1 cellular context compared by ENCODE assay signal in the genomic region with DNA sequence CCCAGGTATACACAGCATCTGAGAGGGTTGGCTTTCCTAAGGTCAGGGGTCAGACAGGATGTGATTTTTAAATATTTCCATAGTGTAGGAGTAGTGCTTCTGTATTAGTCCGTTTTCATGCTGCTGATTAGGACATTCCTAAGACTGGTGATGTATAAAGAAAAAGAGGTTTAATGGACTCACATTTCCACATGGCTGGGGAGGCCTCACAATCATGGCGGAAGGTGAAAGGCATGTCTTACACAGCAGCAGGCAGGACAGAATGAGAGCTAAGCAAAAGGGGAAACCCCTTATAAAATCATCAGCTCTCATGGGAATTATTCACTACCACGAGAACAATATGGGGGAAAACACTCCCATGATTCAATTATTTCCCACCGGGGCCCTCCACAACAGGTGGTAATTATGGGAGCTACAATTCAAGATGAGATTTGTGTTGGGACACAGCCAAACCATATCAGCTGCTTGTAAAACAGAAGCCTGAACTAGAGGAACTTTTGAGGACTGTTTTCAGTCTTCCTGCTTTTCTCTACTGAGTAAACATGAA.
TF ChIP-seq lines count a peak whose summit lies in the region.

No MANE protein-coding gene starts in this region.

TF ChIP-seq in HEK293, 187 proteins besides CTCF, POLR2A, EP300 and RAD21 (continued from another document and continues in another):
- TF ChIP-seq, protein P1, sequence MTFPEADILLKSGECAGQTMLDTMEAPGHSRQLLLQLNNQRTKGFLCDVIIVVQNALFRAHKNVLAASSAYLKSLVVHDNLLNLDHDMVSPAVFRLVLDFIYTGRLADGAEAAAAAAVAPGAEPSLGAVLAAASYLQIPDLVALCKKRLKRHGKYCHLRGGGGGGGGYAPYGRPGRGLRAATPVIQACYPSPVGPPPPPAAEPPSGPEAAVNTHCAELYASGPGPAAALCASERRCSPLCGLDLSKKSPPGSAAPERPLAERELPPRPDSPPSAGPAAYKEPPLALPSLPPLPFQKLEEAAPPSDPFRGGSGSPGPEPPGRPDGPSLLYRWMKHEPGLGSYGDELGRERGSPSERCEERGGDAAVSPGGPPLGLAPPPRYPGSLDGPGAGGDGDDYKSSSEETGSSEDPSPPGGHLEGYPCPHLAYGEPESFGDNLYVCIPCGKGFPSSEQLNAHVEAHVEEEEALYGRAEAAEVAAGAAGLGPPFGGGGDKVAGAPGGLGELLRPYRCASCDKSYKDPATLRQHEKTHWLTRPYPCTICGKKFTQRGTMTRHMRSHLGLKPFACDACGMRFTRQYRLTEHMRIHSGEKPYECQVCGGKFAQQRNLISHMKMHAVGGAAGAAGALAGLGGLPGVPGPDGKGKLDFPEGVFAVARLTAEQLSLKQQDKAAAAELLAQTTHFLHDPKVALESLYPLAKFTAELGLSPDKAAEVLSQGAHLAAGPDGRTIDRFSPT (tag by site-specific recombination; IDR thresholded peaks at IDR 0.05): 0 out of 2 replicates have a peak, but pooled peaks have one; percentile 58
- TF ChIP-seq, protein P2, sequence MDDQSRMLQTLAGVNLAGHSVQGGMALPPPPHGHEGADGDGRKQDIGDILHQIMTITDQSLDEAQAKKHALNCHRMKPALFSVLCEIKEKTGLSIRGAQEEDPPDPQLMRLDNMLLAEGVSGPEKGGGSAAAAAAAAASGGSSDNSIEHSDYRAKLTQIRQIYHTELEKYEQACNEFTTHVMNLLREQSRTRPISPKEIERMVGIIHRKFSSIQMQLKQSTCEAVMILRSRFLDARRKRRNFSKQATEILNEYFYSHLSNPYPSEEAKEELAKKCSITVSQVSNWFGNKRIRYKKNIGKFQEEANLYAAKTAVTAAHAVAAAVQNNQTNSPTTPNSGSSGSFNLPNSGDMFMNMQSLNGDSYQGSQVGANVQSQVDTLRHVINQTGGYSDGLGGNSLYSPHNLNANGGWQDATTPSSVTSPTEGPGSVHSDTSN (CRISPR knock-in tag; IDR thresholded peaks at IDR 0.05): no peak
- TF ChIP-seq ZNF341 (tag by site-specific recombination; IDR thresholded peaks at IDR 0.05; ENCODE audit: low read depth): no peak
- TF ChIP-seq, protein P3, sequence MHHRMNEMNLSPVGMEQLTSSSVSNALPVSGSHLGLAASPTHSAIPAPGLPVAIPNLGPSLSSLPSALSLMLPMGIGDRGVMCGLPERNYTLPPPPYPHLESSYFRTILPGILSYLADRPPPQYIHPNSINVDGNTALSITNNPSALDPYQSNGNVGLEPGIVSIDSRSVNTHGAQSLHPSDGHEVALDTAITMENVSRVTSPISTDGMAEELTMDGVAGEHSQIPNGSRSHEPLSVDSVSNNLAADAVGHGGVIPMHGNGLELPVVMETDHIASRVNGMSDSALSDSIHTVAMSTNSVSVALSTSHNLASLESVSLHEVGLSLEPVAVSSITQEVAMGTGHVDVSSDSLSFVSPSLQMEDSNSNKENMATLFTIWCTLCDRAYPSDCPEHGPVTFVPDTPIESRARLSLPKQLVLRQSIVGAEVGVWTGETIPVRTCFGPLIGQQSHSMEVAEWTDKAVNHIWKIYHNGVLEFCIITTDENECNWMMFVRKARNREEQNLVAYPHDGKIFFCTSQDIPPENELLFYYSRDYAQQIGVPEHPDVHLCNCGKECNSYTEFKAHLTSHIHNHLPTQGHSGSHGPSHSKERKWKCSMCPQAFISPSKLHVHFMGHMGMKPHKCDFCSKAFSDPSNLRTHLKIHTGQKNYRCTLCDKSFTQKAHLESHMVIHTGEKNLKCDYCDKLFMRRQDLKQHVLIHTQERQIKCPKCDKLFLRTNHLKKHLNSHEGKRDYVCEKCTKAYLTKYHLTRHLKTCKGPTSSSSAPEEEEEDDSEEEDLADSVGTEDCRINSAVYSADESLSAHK (tag by site-specific recombination; IDR thresholded peaks at IDR 0.05): peak; percentile 80
- no peak for TF ChIP-seq ZNF366 (tag by site-specific recombination; conservative IDR thresholded peaks at IDR 0.05)
- TF ChIP-seq, protein P4, sequence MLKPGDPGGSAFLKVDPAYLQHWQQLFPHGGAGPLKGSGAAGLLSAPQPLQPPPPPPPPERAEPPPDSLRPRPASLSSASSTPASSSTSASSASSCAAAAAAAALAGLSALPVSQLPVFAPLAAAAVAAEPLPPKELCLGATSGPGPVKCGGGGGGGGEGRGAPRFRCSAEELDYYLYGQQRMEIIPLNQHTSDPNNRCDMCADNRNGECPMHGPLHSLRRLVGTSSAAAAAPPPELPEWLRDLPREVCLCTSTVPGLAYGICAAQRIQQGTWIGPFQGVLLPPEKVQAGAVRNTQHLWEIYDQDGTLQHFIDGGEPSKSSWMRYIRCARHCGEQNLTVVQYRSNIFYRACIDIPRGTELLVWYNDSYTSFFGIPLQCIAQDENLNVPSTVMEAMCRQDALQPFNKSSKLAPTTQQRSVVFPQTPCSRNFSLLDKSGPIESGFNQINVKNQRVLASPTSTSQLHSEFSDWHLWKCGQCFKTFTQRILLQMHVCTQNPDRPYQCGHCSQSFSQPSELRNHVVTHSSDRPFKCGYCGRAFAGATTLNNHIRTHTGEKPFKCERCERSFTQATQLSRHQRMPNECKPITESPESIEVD (tag by site-specific recombination; IDR thresholded peaks at IDR 0.05): peak; percentile 98
- TF ChIP-seq, protein P5, sequence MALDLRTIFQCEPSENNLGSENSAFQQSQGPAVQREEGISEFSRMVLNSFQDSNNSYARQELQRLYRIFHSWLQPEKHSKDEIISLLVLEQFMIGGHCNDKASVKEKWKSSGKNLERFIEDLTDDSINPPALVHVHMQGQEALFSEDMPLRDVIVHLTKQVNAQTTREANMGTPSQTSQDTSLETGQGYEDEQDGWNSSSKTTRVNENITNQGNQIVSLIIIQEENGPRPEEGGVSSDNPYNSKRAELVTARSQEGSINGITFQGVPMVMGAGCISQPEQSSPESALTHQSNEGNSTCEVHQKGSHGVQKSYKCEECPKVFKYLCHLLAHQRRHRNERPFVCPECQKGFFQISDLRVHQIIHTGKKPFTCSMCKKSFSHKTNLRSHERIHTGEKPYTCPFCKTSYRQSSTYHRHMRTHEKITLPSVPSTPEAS (tag by site-specific recombination; IDR thresholded peaks at IDR 0.05): no peak
- no peak for TF ChIP-seq ZNF112 (tag by site-specific recombination; IDR thresholded peaks at IDR 0.05)
- no peak for TF ChIP-seq ZNF354C (tag by site-specific recombination; IDR thresholded peaks at IDR 0.05; ENCODE audit: borderline replicate concordance, low read depth)
- no peak for TF ChIP-seq ZNF391 (tag by site-specific recombination; IDR thresholded peaks at IDR 0.05; ENCODE audit: borderline replicate concordance, low read depth)
- no peak for TF ChIP-seq ZNF404 (tag by site-specific recombination; IDR thresholded peaks at IDR 0.05)
- TF ChIP-seq YY2 (tag by site-specific recombination; IDR thresholded peaks at IDR 0.05): peak; percentile 39; the same call in 1 of the 2 replicates
- no peak for TF ChIP-seq ZNF654 (tag by site-specific recombination; IDR thresholded peaks at IDR 0.05; ENCODE audit: low read depth)
- TF ChIP-seq ZNF223 (tag by site-specific recombination; IDR thresholded peaks at IDR 0.05): no peak
- no peak for TF ChIP-seq ZFP3 (tag by site-specific recombination; IDR thresholded peaks at IDR 0.05; ENCODE audit: low read depth)
- TF ChIP-seq YY1 (tag by site-specific recombination; IDR thresholded peaks at IDR 0.05): peak; percentile 55; the same call in 1 of the 2 replicates
- no peak for TF ChIP-seq GFI1B (tag by site-specific recombination; IDR thresholded peaks at IDR 0.05)
- peak; percentile 76 for TF ChIP-seq ZNF561 (tag by site-specific recombination; IDR thresholded peaks at IDR 0.05; ENCODE audit: borderline replicate concordance)
- TF ChIP-seq ZSCAN30 (tag by site-specific recombination; IDR thresholded peaks at IDR 0.05): peak; percentile 31; the same call in 1 of the 2 replicates
- TF ChIP-seq, protein P6, sequence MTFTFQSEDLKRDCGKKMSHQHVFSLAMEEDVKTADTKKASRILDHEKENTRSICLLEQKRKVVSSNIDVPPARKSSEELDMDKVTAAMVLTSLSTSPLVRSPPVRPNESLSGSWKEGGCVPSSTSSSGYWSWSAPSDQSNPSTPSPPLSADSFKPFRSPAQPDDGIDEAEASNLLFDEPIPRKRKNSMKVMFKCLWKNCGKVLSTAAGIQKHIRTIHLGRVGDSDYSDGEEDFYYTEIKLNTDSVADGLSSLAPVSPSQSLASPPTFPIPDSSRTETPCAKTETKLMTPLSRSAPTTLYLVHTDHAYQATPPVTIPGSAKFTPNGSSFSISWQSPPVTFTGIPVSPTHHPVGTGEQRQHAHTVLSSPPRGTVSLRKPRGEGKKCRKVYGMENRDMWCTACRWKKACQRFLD (tag by site-specific recombination; IDR thresholded peaks at IDR 0.05): no peak
- TF ChIP-seq, protein P7, sequence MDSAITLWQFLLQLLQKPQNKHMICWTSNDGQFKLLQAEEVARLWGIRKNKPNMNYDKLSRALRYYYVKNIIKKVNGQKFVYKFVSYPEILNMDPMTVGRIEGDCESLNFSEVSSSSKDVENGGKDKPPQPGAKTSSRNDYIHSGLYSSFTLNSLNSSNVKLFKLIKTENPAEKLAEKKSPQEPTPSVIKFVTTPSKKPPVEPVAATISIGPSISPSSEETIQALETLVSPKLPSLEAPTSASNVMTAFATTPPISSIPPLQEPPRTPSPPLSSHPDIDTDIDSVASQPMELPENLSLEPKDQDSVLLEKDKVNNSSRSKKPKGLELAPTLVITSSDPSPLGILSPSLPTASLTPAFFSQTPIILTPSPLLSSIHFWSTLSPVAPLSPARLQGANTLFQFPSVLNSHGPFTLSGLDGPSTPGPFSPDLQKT (IDR thresholded peaks at IDR 0.05; ENCODE audit: borderline replicate concordance, low read depth, low read length): no peak
- TF ChIP-seq ZNF701 (tag by site-specific recombination; IDR thresholded peaks at IDR 0.05): no peak
- TF ChIP-seq GLI4 (tag by site-specific recombination; IDR thresholded peaks at IDR 0.05): no peak
- peak; percentile 93 for TF ChIP-seq OSR2 (tag by site-specific recombination; IDR thresholded peaks at IDR 0.05)
- TF ChIP-seq ZNF837 (tag by site-specific recombination; IDR thresholded peaks at IDR 0.05): no peak
- TF ChIP-seq FEZF1 (tag by site-specific recombination; IDR thresholded peaks at IDR 0.05): peak; percentile 82
- no peak for TF ChIP-seq EGR2 (tag by site-specific recombination; IDR thresholded peaks at IDR 0.05; ENCODE audit: low read depth)
- no peak for TF ChIP-seq TCF7L2 (IDR thresholded peaks at IDR 0.05; ENCODE audit: borderline replicate concordance, low read depth, low read length)
- TF ChIP-seq ZNF548 (tag by site-specific recombination; IDR thresholded peaks at IDR 0.05): no peak
- no peak for TF ChIP-seq ZNF776 (tag by site-specific recombination; IDR thresholded peaks at IDR 0.05; ENCODE audit: borderline replicate concordance)
- TF ChIP-seq GLI2 (tag by site-specific recombination; IDR thresholded peaks at IDR 0.05; ENCODE audit: borderline replicate concordance, low read depth): no peak
- TF ChIP-seq, protein P8, sequence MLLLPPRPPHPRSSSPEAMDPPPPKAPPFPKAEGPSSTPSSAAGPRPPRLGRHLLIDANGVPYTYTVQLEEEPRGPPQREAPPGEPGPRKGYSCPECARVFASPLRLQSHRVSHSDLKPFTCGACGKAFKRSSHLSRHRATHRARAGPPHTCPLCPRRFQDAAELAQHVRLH (tag by site-specific recombination; IDR thresholded peaks at IDR 0.05): peak; percentile 44; the same call in 1 of the 2 replicates
- TF ChIP-seq, protein P9, sequence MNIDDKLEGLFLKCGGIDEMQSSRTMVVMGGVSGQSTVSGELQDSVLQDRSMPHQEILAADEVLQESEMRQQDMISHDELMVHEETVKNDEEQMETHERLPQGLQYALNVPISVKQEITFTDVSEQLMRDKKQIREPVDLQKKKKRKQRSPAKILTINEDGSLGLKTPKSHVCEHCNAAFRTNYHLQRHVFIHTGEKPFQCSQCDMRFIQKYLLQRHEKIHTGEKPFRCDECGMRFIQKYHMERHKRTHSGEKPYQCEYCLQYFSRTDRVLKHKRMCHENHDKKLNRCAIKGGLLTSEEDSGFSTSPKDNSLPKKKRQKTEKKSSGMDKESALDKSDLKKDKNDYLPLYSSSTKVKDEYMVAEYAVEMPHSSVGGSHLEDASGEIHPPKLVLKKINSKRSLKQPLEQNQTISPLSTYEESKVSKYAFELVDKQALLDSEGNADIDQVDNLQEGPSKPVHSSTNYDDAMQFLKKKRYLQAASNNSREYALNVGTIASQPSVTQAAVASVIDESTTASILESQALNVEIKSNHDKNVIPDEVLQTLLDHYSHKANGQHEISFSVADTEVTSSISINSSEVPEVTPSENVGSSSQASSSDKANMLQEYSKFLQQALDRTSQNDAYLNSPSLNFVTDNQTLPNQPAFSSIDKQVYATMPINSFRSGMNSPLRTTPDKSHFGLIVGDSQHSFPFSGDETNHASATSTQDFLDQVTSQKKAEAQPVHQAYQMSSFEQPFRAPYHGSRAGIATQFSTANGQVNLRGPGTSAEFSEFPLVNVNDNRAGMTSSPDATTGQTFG (tag by site-specific recombination; IDR thresholded peaks at IDR 0.05; ENCODE audit: borderline replicate concordance): no peak
- peak; percentile 95 for TF ChIP-seq SCRT2 (tag by site-specific recombination; IDR thresholded peaks at IDR 0.05)
- no peak for TF ChIP-seq ZNF221 (tag by site-specific recombination; IDR thresholded peaks at IDR 0.05; ENCODE audit: borderline replicate concordance)
- TF ChIP-seq ZSCAN23 (tag by site-specific recombination; IDR thresholded peaks at IDR 0.05): no peak
- peak; percentile 55 for TF ChIP-seq ZIC2 (tag by site-specific recombination; IDR thresholded peaks at IDR 0.05)
- TF ChIP-seq ZNF169 (tag by site-specific recombination; IDR thresholded peaks at IDR 0.05): no peak
- TF ChIP-seq ZNF501 (tag by site-specific recombination; IDR thresholded peaks at IDR 0.05): no peak
- TF ChIP-seq KLF9 (tag by site-specific recombination; IDR thresholded peaks at IDR 0.05; ENCODE audit: low read depth): no peak
- no peak for TF ChIP-seq ZFP41 (tag by site-specific recombination; IDR thresholded peaks at IDR 0.05; ENCODE audit: borderline replicate concordance)
- TF ChIP-seq ZNF843 (tag by site-specific recombination; IDR thresholded peaks at IDR 0.05): peak; percentile 67
- TF ChIP-seq, protein P10, sequence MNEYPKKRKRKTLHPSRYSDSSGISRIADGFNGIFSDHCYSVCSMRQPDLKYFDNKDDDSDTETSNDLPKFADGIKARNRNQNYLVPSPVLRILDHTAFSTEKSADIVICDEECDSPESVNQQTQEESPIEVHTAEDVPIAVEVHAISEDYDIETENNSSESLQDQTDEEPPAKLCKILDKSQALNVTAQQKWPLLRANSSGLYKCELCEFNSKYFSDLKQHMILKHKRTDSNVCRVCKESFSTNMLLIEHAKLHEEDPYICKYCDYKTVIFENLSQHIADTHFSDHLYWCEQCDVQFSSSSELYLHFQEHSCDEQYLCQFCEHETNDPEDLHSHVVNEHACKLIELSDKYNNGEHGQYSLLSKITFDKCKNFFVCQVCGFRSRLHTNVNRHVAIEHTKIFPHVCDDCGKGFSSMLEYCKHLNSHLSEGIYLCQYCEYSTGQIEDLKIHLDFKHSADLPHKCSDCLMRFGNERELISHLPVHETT (tag by site-specific recombination; IDR thresholded peaks at IDR 0.05): no peak
- TF ChIP-seq SP3 (tag by site-specific recombination; IDR thresholded peaks at IDR 0.05): no peak
- peak; percentile 51; the same call in 1 of the 2 replicates for TF ChIP-seq ZBTB8A (tag by site-specific recombination; IDR thresholded peaks at IDR 0.05)
- no peak for TF ChIP-seq ZFP37 (tag by site-specific recombination; IDR thresholded peaks at IDR 0.05)
- no peak for TF ChIP-seq ZNF514 (tag by site-specific recombination; IDR thresholded peaks at IDR 0.05)
- no peak for TF ChIP-seq KLF16 (tag by site-specific recombination; IDR thresholded peaks at IDR 0.05)
- TF ChIP-seq ZNF629 (tag by site-specific recombination; IDR thresholded peaks at IDR 0.05): peak; percentile 39; the same call in 1 of the 2 replicates
- TF ChIP-seq ZNF521 (tag by site-specific recombination; IDR thresholded peaks at IDR 0.05): no peak
- TF ChIP-seq ZNF660 (tag by site-specific recombination; IDR thresholded peaks at IDR 0.05): no peak
- TF ChIP-seq ZNF623 (tag by site-specific recombination; IDR thresholded peaks at IDR 0.05): no peak
